ENCODE assay signal across 12 cellular contexts in genomic region chr6:151805286-151805840, GRCh38. TPM values are rescaled to one million over a fixed set of nuclear protein-coding genes. Genes with fewer than 3 reads are reported as not detected.
DNase-seq lines count a peak whose midpoint lies in the region; ATAC-seq and TF ChIP-seq lines count a peak whose summit lies in the region.
"Had no signal": no experiment of that assay in that cellular context is flagged by ENCODE, and none has a peak within 500 bp of the region (broad histone marks: within the 10 kb centered on the region; RNA-seq: fewer than 3 reads in every experiment).

No MANE protein-coding gene starts in this region.

- H3K4me1 ChIP-seq in SJCRH30, result no peaks in the 10 kb centered on the region; the same call in 1 of the 2 replicates
- H3K4me1 ChIP-seq in left ventricle myocardium inferior, result peaks cover 45% of the 10 kb centered on the region
- H3K4me1 ChIP-seq in gastrocnemius medialis, result peaks cover 25 to 29% of the 10 kb centered on the region in 2 donors
- H3K4me1 ChIP-seq in transverse colon, result peaks cover 0 to 18% (median 11%) of the 10 kb centered on the region in 4 donors
- H3K4me1 ChIP-seq: BE2C had no signal

- TF ChIP-seq CTCF in left ventricle myocardium inferior (IDR thresholded peaks at IDR 0.05; ENCODE audit: borderline replicate concordance) (no peak), gastrocnemius medialis (IDR thresholded peaks at IDR 0.05 in 4 of 5, conservative IDR thresholded peaks at IDR 0.05 in 1 of 5) (no peak), GM13976 (IDR thresholded peaks at IDR 0.05; ENCODE audit: borderline replicate concordance, control extremely low read depth, extremely low read depth, insufficient read depth, missing control alignments) (no peak), transverse colon (IDR thresholded peaks at IDR 0.05) (no peak)

- WGBS in transverse colon (ENCODE audit: low coverage in 1 of 2), 2 donors, result 43 to 50% methylated on average over 11 of the region's 11 CpGs

- no peak overlapping the region for H3K27ac ChIP-seq in SJCRH30
- no peak overlapping the region for H3K27ac ChIP-seq in left ventricle myocardium inferior (replicated peaks)
- peak overlapping the region; percentile 79 to 92 (median 86) for H3K27ac ChIP-seq in gastrocnemius medialis
- no peak overlapping the region for H3K27ac ChIP-seq in transverse colon

- intact Hi-C loops in left ventricle myocardium inferior (cut with micrococcal nuclease) (no loop called here), gastrocnemius medialis (cut with DNase I; ENCODE audit: low total_unique reads) (loop anchor here (5.0 kb wide), 2 partner anchors 307 to 367 kb away; no protein-coding TSS in a partner anchor), transverse colon (cut with DNase I; ENCODE audit: low total_unique reads) (no loop called here)

- H3K9me3 ChIP-seq in SJCRH30 (replicated peaks) (no peaks in the 10 kb centered on the region), left ventricle myocardium inferior (replicated peaks) (no peaks in the 10 kb centered on the region), gastrocnemius medialis (no peaks in the 10 kb centered on the region), transverse colon (no peaks in the 10 kb centered on the region)
- H3K9me3 ChIP-seq: BE2C had no signal

- H3K36me3 ChIP-seq in SJCRH30, result no peaks in the 10 kb centered on the region
- no peaks in the 10 kb centered on the region for H3K36me3 ChIP-seq in left ventricle myocardium inferior
- H3K36me3 ChIP-seq in gastrocnemius medialis, result no peaks in the 10 kb centered on the region
- H3K36me3 ChIP-seq in transverse colon, result no peaks in the 10 kb centered on the region
- H3K36me3 ChIP-seq: BE2C had no signal

- H3K27me3 ChIP-seq in SJCRH30 (no peaks in the 10 kb centered on the region; the same call in 1 of the 2 replicates), left ventricle myocardium inferior (ENCODE audit: low read depth) (peaks cover 47% of the 10 kb centered on the region), gastrocnemius medialis (no peaks in the 10 kb centered on the region), transverse colon (peaks cover 43% of the 10 kb centered on the region)

- H3K4me3 ChIP-seq in SJCRH30, result no peak overlapping the region; the same call in 1 of the 2 replicates
- peak overlapping the region; percentile 22 for H3K4me3 ChIP-seq in left ventricle myocardium inferior
- H3K4me3 ChIP-seq in gastrocnemius medialis, result peak overlapping the region; percentile 54 to 69 (median 58)
- H3K4me3 ChIP-seq in transverse colon, result no peak overlapping the region

- peak; percentile 40 to 63 for ATAC-seq in gastrocnemius medialis
- ATAC-seq: activated CD8-positive, alpha-beta memory T cell treated with anti-CD3 and anti-CD28 coated beads, Interleukin-2, amount 10 ng/mL, durations not matched to agents 7 days and 5 days; left colon had no signal

- TF ChIP-seq EP300 in transverse colon (IDR thresholded peaks at IDR 0.05; ENCODE audit: low read depth), result no peak

- DNase-seq in Ammon's horn (ENCODE audit: low spot score), result peak; percentile 5
- DNase-seq in SJCRH30, result peak; percentile 6 to 26
- peak; percentile 16 for DNase-seq in left ventricle myocardium inferior
- DNase-seq in gastrocnemius medialis, result peak; percentile 24 to 60
- no peak for DNase-seq in GM13976 (ENCODE audit: low spot score)
- no peak for DNase-seq in cerebellar cortex (ENCODE audit: low spot score)
- DNase-seq in medulla oblongata (ENCODE audit: extremely low spot score), result no peak
- no peak for DNase-seq in transverse colon
- DNase-seq: activated CD8-positive, alpha-beta memory T cell treated with anti-CD3 and anti-CD28 coated beads, Interleukin-2, amount 10 ng/mL, durations not matched to agents 7 days and 5 days; activated naive CD4-positive, alpha-beta T cell treated with Interleukin-2 at 50 U/mL for 16 hours; BE2C; left colon had no signal

- in situ Hi-C loops in gastrocnemius medialis (cut with MboI; ENCODE audit: low sequenced_read_pairs in 4 of 4) (no loop called here), GM13976 (cut with MboI; ENCODE audit: low sequenced_read_pairs, unreplicated experiment) (no loop called here), transverse colon (cut with MboI; ENCODE audit: low pct_ligation_motif_present in 1 of 4, low pct_unique_long_range_greater_than_20kb in 1 of 4, low sequenced_read_pairs in 3 of 4) (no loop called here)

- TF ChIP-seq POLR2A in gastrocnemius medialis (IDR thresholded peaks at IDR 0.05) (peak in 1 of 2 donors; percentile 65), transverse colon (IDR thresholded peaks at IDR 0.05) (no peak)

RNA-seq across cellular contexts. Expression of gene ESR1, which starts 2.1 kb away (rescaled TPM):
- total RNA-seq in SJCRH30 (2014; rRNA removed; shearing (Covaris generic)), result 0.03 TPM in 1 of 2 replicates, not detected in the other
- total RNA-seq in left ventricle myocardium inferior (1.6 TPM), gastrocnemius medialis (1 to 10 TPM in 3 of 4 donors, under 1 TPM in 1; 0.61 to 1.1 (median 1.1) TPM), transverse colon (under 1 TPM in 3 of 4 donors, not detected in 1; 0.37 to 0.48 (median 0.41) TPM)

Comparison
In these comparisons a context has a peak if more than half of its experiments do, and no peak if none do; other contexts are left out.
1. DNase-seq: peak in Ammon's horn (single experiment), SJCRH30 (2 of 2), left ventricle myocardium inferior (single experiment) and gastrocnemius medialis (2 of 2); none in GM13976 (single experiment), cerebellar cortex (single experiment), medulla oblongata (single experiment) and transverse colon (single experiment).
2. H3K27ac ChIP-seq: peak in gastrocnemius medialis (4 of 4); none in SJCRH30 (single experiment), left ventricle myocardium inferior (single experiment) and transverse colon (0 of 4).
3. H3K4me3 ChIP-seq: peak in left ventricle myocardium inferior (single experiment) and gastrocnemius medialis (4 of 4); none in SJCRH30 (single experiment) and transverse colon (0 of 4).